12 cellular contexts compared by ENCODE assay signal in genomic region chr11:61489833-61490585, GRCh38. TPM values are rescaled to one million over a fixed set of nuclear protein-coding genes. Genes with fewer than 3 reads are reported as not detected.
A peak's percentile ranks its signal among the peaks of the same experiment; 100 is the strongest.
DNase-seq lines count a peak whose midpoint lies in the region; ATAC-seq and TF ChIP-seq lines count a peak whose summit lies in the region.
"Had no signal": no experiment of that assay in that cellular context is flagged by ENCODE, and none has a peak within 500 bp of the region (broad histone marks: within the 10 kb centered on the region; RNA-seq: fewer than 3 reads in every experiment).

No MANE protein-coding gene starts in this region.

- no peak for TF ChIP-seq EP300 in stomach (IDR thresholded peaks at IDR 0.05)

- H3K4me1 ChIP-seq in stomach: peaks cover 25 to 28% (median 26%) of the 10 kb centered on the region in 4 donors
- H3K4me1 ChIP-seq: pancreas had no signal

- intact Hi-C loops in stomach (cut with DNase I; ENCODE audit: low total_unique reads): no loop called here

- no peaks in the 10 kb centered on the region for H3K27me3 ChIP-seq in stomach
- H3K27me3 ChIP-seq: brain microvascular endothelial cell, pancreas had no signal

- TF ChIP-seq CTCF in stomach (IDR thresholded peaks at IDR 0.05): no peak

- no peaks in the 10 kb centered on the region for H3K9me3 ChIP-seq in stomach
- H3K9me3 ChIP-seq: pancreas had no signal

- peak overlapping the region in 4 of 5 donors; percentile 20 to 71 (median 43) for H3K27ac ChIP-seq in stomach
- H3K27ac ChIP-seq: brain microvascular endothelial cell had no signal

- ATAC-seq in HG03025 (IDR thresholded peaks at IDR 0.05; ENCODE audit: low FRiP score, unreplicated experiment): no peak
- no peak for ATAC-seq in HG03159 (IDR thresholded peaks at IDR 0.05; ENCODE audit: unreplicated experiment)
- ATAC-seq: activated CD8-positive, alpha-beta memory T cell treated with anti-CD3 and anti-CD28 coated beads, Interleukin-2, amount 10 ng/mL, durations not matched to agents 7 days and 5 days had no signal

- no peak overlapping the region for H3K4me3 ChIP-seq in stomach
- H3K4me3 ChIP-seq: pancreas had no signal

- peaks cover 0 to 7% (median 0%) of the 10 kb centered on the region in 4 donors for H3K36me3 ChIP-seq in stomach
- H3K36me3 ChIP-seq: brain microvascular endothelial cell, pancreas had no signal

- no peak for TF ChIP-seq POLR2A in stomach (IDR thresholded peaks at IDR 0.05)

- DNase-seq in M059J (ENCODE audit: low read depth): peak; percentile 74
- peak; percentile 71 for DNase-seq in amniotic epithelial cell (ENCODE audit: low read depth)
- DNase-seq in iPS-NIHi11 (ENCODE audit: low spot score): peak; percentile 82
- no peak for DNase-seq in stomach
- DNase-seq in stimulated activated CD4-positive, alpha-beta T cell treated with anti-CD3 and anti-CD28 coated beads, Interleukin-2, amount 100 ng/mL, for 24 hours: no peak
- DNase-seq: activated CD8-positive, alpha-beta memory T cell treated with anti-CD3 and anti-CD28 coated beads, Interleukin-2, amount 10 ng/mL, durations not matched to agents 7 days and 5 days; brain microvascular endothelial cell; head of caudate nucleus; NCI-H1048 had no signal

- WGBS in stomach, 5 donors: 34 to 56% (median 53%) methylated on average over 12 of the region's 12 CpGs

RNA-seq across cellular contexts. Expression of gene LRRC10B, which starts 18.5 kb away (rescaled TPM):
- 0.64 and 2.4 TPM in 2 replicates for total RNA-seq in M059J (2014; rRNA removed; shearing (Covaris generic))
- total RNA-seq in stomach: 1 to 10 TPM in 1 of 5 donors, under 1 TPM in 2, not detected in 2; 0.43 to 1.3 (median 0.92) TPM
- polyA plus RNA-seq in stomach: under 1 TPM; 0.44 to 0.76 (median 0.73) TPM

Comparison
In these comparisons a context has a peak if more than half of its experiments do, and no peak if none do; other contexts are left out.
1. DNase-seq: peak in M059J (single experiment), amniotic epithelial cell (single experiment) and iPS-NIHi11 (single experiment); none in stomach (single experiment) and stimulated activated CD4-positive, alpha-beta T cell treated with anti-CD3 and anti-CD28 coated beads, Interleukin-2, amount 100 ng/mL, for 24 hours (0 of 2).